ENCODE assay signal across 17 cellular contexts in the genomic region with DNA sequence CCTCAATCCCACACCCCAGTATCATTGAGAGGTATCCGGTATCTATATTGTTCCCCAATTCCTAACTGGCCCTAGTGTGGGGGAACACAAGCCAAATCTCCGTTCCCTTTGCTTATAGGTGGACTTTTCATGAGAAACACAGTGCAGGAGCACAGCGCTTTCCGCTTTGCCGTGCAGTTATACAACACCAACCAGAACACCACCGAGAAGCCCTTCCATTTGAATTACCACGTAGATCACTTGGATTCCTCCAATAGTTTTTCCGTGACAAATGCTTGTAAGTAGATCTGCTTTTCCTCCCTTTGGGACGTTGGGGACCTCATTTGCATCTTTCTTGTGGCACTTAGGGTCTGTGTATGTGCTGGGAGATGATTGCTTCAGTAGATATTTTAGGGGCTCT. TPM values are rescaled to one million over a fixed set of nuclear protein-coding genes. Genes with fewer than 3 reads are reported as not detected.
A peak's percentile ranks its signal among the peaks of the same experiment; 100 is the strongest.
DNase-seq lines count a peak whose midpoint lies in the region; FAIRE-seq and TF ChIP-seq lines count a peak whose summit lies in the region.
"Had no signal": no experiment of that assay in that cellular context is flagged by ENCODE, and none has a peak within 500 bp of the region (broad histone marks: within the 10 kb centered on the region; RNA-seq: fewer than 3 reads in every experiment).

No MANE protein-coding gene starts in this region.

- H3K36me3 ChIP-seq in GM23248 (ENCODE audit: low read depth) (no peaks in the 10 kb centered on the region), astrocyte (ENCODE audit: insufficient read depth, low read length) (no peaks in the 10 kb centered on the region), hepatocyte (replicated peaks; ENCODE audit: insufficient read depth, low read depth) (no peaks in the 10 kb centered on the region)

- H3K4me1 Mint-ChIP-seq in astrocyte (ENCODE audit: low read depth, unreplicated experiment), result peaks cover 18% of the 10 kb centered on the region
- H3K4me1 Mint-ChIP-seq in T-helper 2 cell treated with Interferon-gamma antibody and Interleukin-4, amounts not matched to agents 5 μg/mL and 100 μg/mL, for 36 hours (ENCODE audit: low read depth), result no peaks in the 10 kb centered on the region

- 0 to 1% methylated on average over 8 to 9 of the region's 9 CpGs for WGBS in GM23248 (ENCODE audit: low coverage in 1 of 2, low lambda C conversion rate in 2 of 2, missing lambda C conversion rate in 2 of 2), 2 experiments
- WGBS in hepatocyte (ENCODE audit: low lambda C conversion rate, missing lambda C conversion rate), result 45% methylated on average over 9 of the region's 9 CpGs

- peak overlapping the region; percentile 84 for H3K4me3 Mint-ChIP-seq in astrocyte (ENCODE audit: unreplicated experiment)
- no peak overlapping the region for H3K4me3 Mint-ChIP-seq in T-helper 2 cell treated with Interferon-gamma antibody and Interleukin-4, amounts not matched to agents 5 μg/mL and 100 μg/mL, for 36 hours
- H3K4me3 Mint-ChIP-seq: activated T-helper 1 cell treated with anti-CD3 and anti-CD28 coated beads, Interleukin-12 subunit alpha, Interleukin-12 subunit beta, Interleukin-2, Interleukin-4 antibody, amounts not matched to agents 30 ng/mL and 10 ng/mL and 1 ng/mL, durations not matched to agents 14 hours and 24 hours and 36 hours; CD8-positive, alpha-beta T cell; stimulated activated effector memory CD8-positive, alpha-beta T cell treated with anti-CD3 and anti-CD28 coated beads, Interleukin-12 subunit alpha, Interleukin-12 subunit beta, amount 100 ng/mL, for 72 hours had no signal

- peak; percentile 62 for FAIRE-seq in astrocyte (lab: Jason Lieb, UNC)
- FAIRE-seq: bronchial epithelial cell, G401.6, K562 had no signal

- peak; percentile 56 for DNase-seq in GM23248
- DNase-seq in astrocyte (ENCODE audit: low read depth), result peak; percentile 33
- no peak for DNase-seq in hepatocyte (ENCODE audit: low spot score)
- no peak for DNase-seq in midbrain (lab: John Stamatoyannopoulos, UW)
- no peak for DNase-seq in T-helper 2 cell treated with Interferon-gamma antibody and Interleukin-4, amounts not matched to agents 5 μg/mL and 100 μg/mL, for 36 hours (ENCODE audit: low spot score)
- DNase-seq in NCI-H526 treated with DMSO at 0.1 percent for 48 hours (lab: John Stamatoyannopoulos, UW), result no peak
- no peak for DNase-seq in NCI-H1436 treated with DMSO at 0.1 percent for 48 hours (lab: John Stamatoyannopoulos, UW)
- DNase-seq: CD8-positive, alpha-beta T cell; NCI-H526; stimulated activated CD4-positive, alpha-beta T cell treated with anti-CD3 and anti-CD28 coated beads, Interleukin-4, amount 100 ng/mL, for 1 hour had no signal

- H3K36me3 Mint-ChIP-seq in astrocyte (ENCODE audit: low read depth, unreplicated experiment), result no peaks in the 10 kb centered on the region
- no peaks in the 10 kb centered on the region for H3K36me3 Mint-ChIP-seq in T-helper 2 cell treated with Interferon-gamma antibody and Interleukin-4, amounts not matched to agents 5 μg/mL and 100 μg/mL, for 36 hours (ENCODE audit: low read depth)
- H3K36me3 Mint-ChIP-seq: CD8-positive, alpha-beta T cell; stimulated activated effector memory CD8-positive, alpha-beta T cell treated with anti-CD3 and anti-CD28 coated beads, Interleukin-12 subunit alpha, Interleukin-12 subunit beta, amount 100 ng/mL, for 72 hours had no signal

- H4K20me1 ChIP-seq in GM23248 (ENCODE audit: insufficient read depth), result no peaks in the 10 kb centered on the region
- H4K20me1 ChIP-seq in astrocyte (ENCODE audit: insufficient read depth, low read length), result no peaks in the 10 kb centered on the region
- no peaks in the 10 kb centered on the region for H4K20me1 ChIP-seq in hepatocyte (ENCODE audit: insufficient read depth, poor library complexity, severe bottlenecking)

- no peaks in the 10 kb centered on the region for H3K9me3 Mint-ChIP-seq in astrocyte (ENCODE audit: unreplicated experiment)
- no peaks in the 10 kb centered on the region for H3K9me3 Mint-ChIP-seq in T-helper 2 cell treated with Interferon-gamma antibody and Interleukin-4, amounts not matched to agents 5 μg/mL and 100 μg/mL, for 36 hours
- H3K9me3 Mint-ChIP-seq: activated T-helper 1 cell treated with anti-CD3 and anti-CD28 coated beads, Interleukin-12 subunit alpha, Interleukin-12 subunit beta, Interleukin-2, Interleukin-4 antibody, amounts not matched to agents 30 ng/mL and 10 ng/mL and 1 ng/mL, durations not matched to agents 14 hours and 24 hours and 36 hours; CD8-positive, alpha-beta T cell had no signal

- H3K4me2 ChIP-seq in GM23248 (ENCODE audit: unreplicated experiment), result peak overlapping the region; percentile 94
- H3K4me2 ChIP-seq in astrocyte (ENCODE audit: low read length), result peak overlapping the region; percentile 89
- H3K4me2 ChIP-seq in hepatocyte, result peak overlapping the region; percentile 78

- H2AFZ ChIP-seq in GM23248 (peak overlapping the region; percentile 75), astrocyte (ENCODE audit: low read depth, low read length) (no peak overlapping the region), hepatocyte (no peak overlapping the region)

- peaks cover 1% of the 10 kb centered on the region for H3K27me3 Mint-ChIP-seq in astrocyte (ENCODE audit: low read depth, unreplicated experiment)
- peaks cover 35% of the 10 kb centered on the region for H3K27me3 Mint-ChIP-seq in T-helper 2 cell treated with Interferon-gamma antibody and Interleukin-4, amounts not matched to agents 5 μg/mL and 100 μg/mL, for 36 hours (ENCODE audit: low read depth)

- in situ Hi-C loops in GM23248 (cut with MboI), result no loop called here

- H3K4me1 ChIP-seq in GM23248 (ENCODE audit: insufficient read depth), result peaks cover 22% of the 10 kb centered on the region
- no peaks in the 10 kb centered on the region for H3K4me1 ChIP-seq in astrocyte (ENCODE audit: insufficient read depth, low read length)
- H3K4me1 ChIP-seq in hepatocyte (ENCODE audit: insufficient read depth), result no peaks in the 10 kb centered on the region

- H3K9me2 ChIP-seq in GM23248 (ENCODE audit: insufficient read depth), result no peaks in the 10 kb centered on the region
- H3K9me2 ChIP-seq in hepatocyte (replicated peaks; ENCODE audit: insufficient read depth), result no peaks in the 10 kb centered on the region

- H3F3A ChIP-seq in GM23248 (ENCODE audit: insufficient read depth), result peaks cover 32% of the 10 kb centered on the region

- peak overlapping the region; percentile 87 for H3K4me3 ChIP-seq in GM23248
- peak overlapping the region; percentile 68 for H3K4me3 ChIP-seq in astrocyte (ENCODE audit: insufficient read depth, low read depth, low read length)
- peak overlapping the region; percentile 14 for H3K4me3 ChIP-seq in hepatocyte
- peak overlapping the region in 4 of 7 experiments; percentile 9 to 32 (median 22) for H3K4me3 ChIP-seq in skin epidermis
- H3K4me3 ChIP-seq: K562 had no signal

- TF ChIP-seq CTCF in astrocyte (IDR thresholded peaks at IDR 0.05; ENCODE audit: insufficient read depth, low read depth, low read length) (no peak), hepatocyte (IDR thresholded peaks at IDR 0.05; ENCODE audit: poor library complexity) (no peak)

- H3K9ac ChIP-seq in GM23248, result peak overlapping the region; percentile 93
- H3K9ac ChIP-seq in astrocyte (ENCODE audit: low read length), result peak overlapping the region; percentile 80

- H3K9me3 ChIP-seq in GM23248 (ENCODE audit: low read depth) (no peaks in the 10 kb centered on the region), astrocyte (ENCODE audit: insufficient read depth, low read depth, low read length) (no peaks in the 10 kb centered on the region), hepatocyte (ENCODE audit: low read depth) (no peaks in the 10 kb centered on the region)

- H3K27me3 ChIP-seq in GM23248 (replicated peaks; ENCODE audit: insufficient read depth), result no peaks in the 10 kb centered on the region
- H3K27me3 ChIP-seq in astrocyte (ENCODE audit: insufficient read depth, low read length), result no peaks in the 10 kb centered on the region
- H3K27me3 ChIP-seq in hepatocyte, result no peaks in the 10 kb centered on the region

- peaks cover 61% of the 10 kb centered on the region for H3K79me2 ChIP-seq in GM23248 (ENCODE audit: insufficient read depth)
- H3K79me2 ChIP-seq in astrocyte (ENCODE audit: insufficient read depth, low read length), result peaks cover 5% of the 10 kb centered on the region
- no peaks in the 10 kb centered on the region for H3K79me2 ChIP-seq in hepatocyte

- peak overlapping the region; percentile 88 for H3K27ac ChIP-seq in GM23248
- H3K27ac ChIP-seq in astrocyte (ENCODE audit: low read depth, low read length), result no peak overlapping the region
- H3K27ac ChIP-seq in hepatocyte, result no peak overlapping the region
- peak overlapping the region in 5 of 21 experiments; percentile 5 to 77 (median 54) for H3K27ac ChIP-seq in skin epidermis

- peak overlapping the region; percentile 71 for H3K27ac Mint-ChIP-seq in astrocyte (ENCODE audit: unreplicated experiment)
- no peak overlapping the region for H3K27ac Mint-ChIP-seq in T-helper 2 cell treated with Interferon-gamma antibody and Interleukin-4, amounts not matched to agents 5 μg/mL and 100 μg/mL, for 36 hours
- H3K27ac Mint-ChIP-seq: activated T-helper 1 cell treated with anti-CD3 and anti-CD28 coated beads, Interleukin-12 subunit alpha, Interleukin-12 subunit beta, Interleukin-2, Interleukin-4 antibody, amounts not matched to agents 30 ng/mL and 10 ng/mL and 1 ng/mL, durations not matched to agents 14 hours and 24 hours and 36 hours; CD8-positive, alpha-beta T cell; stimulated activated effector memory CD8-positive, alpha-beta T cell treated with anti-CD3 and anti-CD28 coated beads, Interleukin-12 subunit alpha, Interleukin-12 subunit beta, amount 100 ng/mL, for 72 hours had no signal

RNA-seq across cellular contexts. Expression of a gene that starts 1.6 kb away (rescaled TPM):
- 36.0 TPM in 2 replicates for total RNA-seq in GM23248 (2014; rRNA removed; shearing (Covaris generic))
- polyA plus RNA-seq in GM23248 (2016; fragmentation: Nextera tagmentation; extraction: Ambion mirVana) (46.0 and 52.4 TPM in 2 replicates), hepatocyte (1.9 and 5.0 TPM in 2 replicates)
- total RNA-seq in astrocyte (18.6 and 27.8 TPM in 2 replicates), hepatocyte (2.9 TPM in 2 replicates)
- total RNA-seq: activated T-helper 1 cell treated with anti-CD3 and anti-CD28 coated beads, Interleukin-12 subunit alpha, Interleukin-12 subunit beta, Interleukin-2, Interleukin-4 antibody, amounts not matched to agents 30 ng/mL and 10 ng/mL and 1 ng/mL, durations not matched to agents 14 hours and 24 hours and 36 hours; CD8-positive, alpha-beta T cell; K562; T-helper 2 cell treated with Interferon-gamma antibody and Interleukin-4, amounts not matched to agents 100 ng/mL and 5 ng/mL, for 36 hours had no signal

Comparison
In these comparisons a context has a peak if more than half of its experiments do, and no peak if none do; other contexts are left out.
1. DNase-seq: peak in GM23248 (single experiment) and astrocyte (single experiment); none in hepatocyte (single experiment), midbrain (single experiment), T-helper 2 cell treated with Interferon-gamma antibody and Interleukin-4, amounts not matched to agents 5 μg/mL and 100 μg/mL, for 36 hours (single experiment), NCI-H526 treated with DMSO at 0.1 percent for 48 hours (single experiment) and NCI-H1436 treated with DMSO at 0.1 percent for 48 hours (single experiment).
2. H3K4me3 ChIP-seq: peak in every context shown above with its lines; median percentile 87 in GM23248; 68 in astrocyte; 22 in skin epidermis; 14 in hepatocyte.
3. Peak in every context shown above with its lines, with median percentiles within 50 percentile points of each other: H3K4me2 ChIP-seq.